In the genomic region with DNA sequence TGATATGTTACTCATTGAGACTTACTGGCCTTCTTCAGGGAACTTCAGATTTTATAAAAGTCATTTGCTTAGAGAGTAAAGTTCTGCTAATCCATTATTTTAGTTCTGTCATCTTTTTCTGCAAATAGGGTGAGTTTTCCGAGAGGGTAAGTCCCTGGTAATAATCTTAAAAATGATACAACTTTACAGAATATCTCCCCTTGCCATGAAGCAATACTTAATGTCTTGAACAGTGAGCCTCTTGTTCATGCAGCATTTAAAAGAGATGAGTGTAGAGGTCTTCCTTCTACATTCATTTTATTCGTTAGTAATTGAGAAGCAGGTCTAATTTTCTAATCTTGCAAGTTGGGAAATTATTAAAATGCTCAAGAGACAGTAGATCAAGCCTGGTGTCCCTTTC, we compare ENCODE assay signal across 10 cellular contexts. TPM values are rescaled to one million over a fixed set of nuclear protein-coding genes. Genes with fewer than 3 reads are reported as not detected.
DNase-seq lines count a peak whose midpoint lies in the region; ATAC-seq and TF ChIP-seq lines count a peak whose summit lies in the region.
"Had no signal": no experiment of that assay in that cellular context is flagged by ENCODE, and none has a peak within 500 bp of the region (broad histone marks: within the 10 kb centered on the region; RNA-seq: fewer than 3 reads in every experiment).

No MANE protein-coding gene starts in this region.

- WGBS in tibial nerve, 2 donors, result 35 to 39% methylated on average over 2 of the region's 2 CpGs

- POLR2A ChIA-PET in activated CD8-positive, alpha-beta T cell treated with anti-CD3 and anti-CD28 coated beads, Interleukin-2, amount 10 ng/mL, durations not matched to agents 7 days and 5 days (lab: Charles Lee), result no interaction called here
- POLR2A ChIA-PET in A673 (lab: Charles Lee; ENCODE audit: low non-redundant PET), result no interaction called here

- H3K27ac ChIP-seq in lower lobe of right lung (peak overlapping the region; percentile 0), tibial nerve (peak overlapping the region in 3 of 4 donors; percentile 24 to 78 (median 36)), A673 (ENCODE audit: low read depth, low read length, poor library complexity, severe bottlenecking) (no peak overlapping the region)
- H3K27ac ChIP-seq: brain microvascular endothelial cell had no signal

- CTCF ChIA-PET in activated naive CD4-positive, alpha-beta T cell treated with anti-CD3 and anti-CD28 coated beads, Interleukin-2, amount 10 ng/mL, durations not matched to agents 7 days and 5 days (lab: Charles Lee), result no interaction called here
- CTCF ChIA-PET in activated CD8-positive, alpha-beta T cell treated with anti-CD3 and anti-CD28 coated beads, Interleukin-2, amount 10 ng/mL, durations not matched to agents 7 days and 5 days (lab: Charles Lee), result interaction anchor here (0.7 to 2.0 kb wide), 3 partner anchors 16 to 249 kb away, joined by 3 to 5 read pairs (median 4); no protein-coding TSS in a partner anchor
- CTCF ChIA-PET in A673 (lab: Charles Lee), result no interaction called here

- no TSS peak for BruUV-seq in A673 (replicated peaks; lab: Mats Ljungman, UMichigan)

- TF ChIP-seq POLR2A in tibial nerve (IDR thresholded peaks at IDR 0.05), result no peak

- H3K4me1 Mint-ChIP-seq in activated naive CD4-positive, alpha-beta T cell treated with anti-CD3 and anti-CD28 coated beads, Interleukin-2, amount 10 ng/mL, durations not matched to agents 7 days and 5 days, result peaks cover 74% of the 10 kb centered on the region
- H3K4me1 Mint-ChIP-seq in activated CD8-positive, alpha-beta T cell treated with anti-CD3 and anti-CD28 coated beads, Interleukin-2, amount 10 ng/mL, durations not matched to agents 7 days and 5 days (ENCODE audit: low read depth), result peaks cover 70% of the 10 kb centered on the region

- no peak for DNase-seq in activated naive CD4-positive, alpha-beta T cell treated with anti-CD3 and anti-CD28 coated beads, Interleukin-2, amount 10 ng/mL, durations not matched to agents 7 days and 5 days
- DNase-seq in activated naive CD4-positive, alpha-beta T cell treated with anti-CD3 and anti-CD28 coated beads, Interleukin-2, amount 50 U/mL, for 72 hours (ENCODE audit: low spot score in 2 of 2), result no peak
- DNase-seq in activated CD8-positive, alpha-beta T cell treated with anti-CD3 and anti-CD28 coated beads, Interleukin-2, amount 10 ng/mL, durations not matched to agents 7 days and 5 days, result no peak
- no peak for DNase-seq in lower lobe of right lung
- no peak for DNase-seq in tibial nerve (ENCODE audit: low spot score in 2 of 2)
- DNase-seq in Kasumi-1 (lab: John Stamatoyannopoulos, UW), result no peak
- DNase-seq in A673 (ENCODE audit: low spot score), result no peak
- DNase-seq: activated CD8-positive, alpha-beta memory T cell treated with anti-CD3 and anti-CD28 coated beads, Interleukin-2, amount 50 U/mL, for 4 hours; brain microvascular endothelial cell had no signal

- no peak for TF ChIP-seq CTCF in lower lobe of right lung (IDR thresholded peaks at IDR 0.05)
- TF ChIP-seq CTCF in tibial nerve (IDR thresholded peaks at IDR 0.05), result no peak
- TF ChIP-seq CTCF in A673 (conservative IDR thresholded peaks at IDR 0.05; ENCODE audit: low read depth, low read length), result no peak

- H3K27me3 Mint-ChIP-seq in activated naive CD4-positive, alpha-beta T cell treated with anti-CD3 and anti-CD28 coated beads, Interleukin-2, amount 10 ng/mL, durations not matched to agents 7 days and 5 days, result no peaks in the 10 kb centered on the region
- no peaks in the 10 kb centered on the region for H3K27me3 Mint-ChIP-seq in activated CD8-positive, alpha-beta T cell treated with anti-CD3 and anti-CD28 coated beads, Interleukin-2, amount 10 ng/mL, durations not matched to agents 7 days and 5 days (ENCODE audit: low read depth)

- H3K9me3 ChIP-seq in lower lobe of right lung, result no peaks in the 10 kb centered on the region
- peaks cover 0 to 6% (median 0%) of the 10 kb centered on the region in 4 donors for H3K9me3 ChIP-seq in tibial nerve
- peaks cover 5% of the 10 kb centered on the region for H3K9me3 ChIP-seq in A673 (ENCODE audit: low read depth, low read length, poor library complexity, severe bottlenecking)

- no peaks in the 10 kb centered on the region for H3K9me3 Mint-ChIP-seq in activated naive CD4-positive, alpha-beta T cell treated with anti-CD3 and anti-CD28 coated beads, Interleukin-2, amount 10 ng/mL, durations not matched to agents 7 days and 5 days
- no peaks in the 10 kb centered on the region for H3K9me3 Mint-ChIP-seq in activated naive CD4-positive, alpha-beta T cell treated with anti-CD3 and anti-CD28 coated beads, Interleukin-2, amount 50 U/mL, for 72 hours
- no peaks in the 10 kb centered on the region for H3K9me3 Mint-ChIP-seq in activated CD8-positive, alpha-beta T cell treated with anti-CD3 and anti-CD28 coated beads, Interleukin-2, amount 10 ng/mL, durations not matched to agents 7 days and 5 days (ENCODE audit: insufficient read depth)

- peak overlapping the region; percentile 52 for H3K27ac Mint-ChIP-seq in activated naive CD4-positive, alpha-beta T cell treated with anti-CD3 and anti-CD28 coated beads, Interleukin-2, amount 10 ng/mL, durations not matched to agents 7 days and 5 days
- peak overlapping the region in 1 of 2 donors; percentile 70 for H3K27ac Mint-ChIP-seq in activated naive CD4-positive, alpha-beta T cell treated with anti-CD3 and anti-CD28 coated beads, Interleukin-2, amount 50 U/mL, for 72 hours
- peak overlapping the region; percentile 25 for H3K27ac Mint-ChIP-seq in activated CD8-positive, alpha-beta T cell treated with anti-CD3 and anti-CD28 coated beads, Interleukin-2, amount 10 ng/mL, durations not matched to agents 7 days and 5 days

- peaks cover 6% of the 10 kb centered on the region for H3K36me3 ChIP-seq in lower lobe of right lung
- H3K36me3 ChIP-seq in tibial nerve, result peaks cover 0 to 7% (median 0%) of the 10 kb centered on the region in 3 donors
- H3K36me3 ChIP-seq in A673 (ENCODE audit: insufficient read depth, low read length, poor library complexity, severe bottlenecking), result no peaks in the 10 kb centered on the region
- H3K36me3 ChIP-seq: brain microvascular endothelial cell had no signal

- H3K4me3 ChIP-seq in lower lobe of right lung (no peak overlapping the region), tibial nerve (no peak overlapping the region), A673 (ENCODE audit: low read depth, low read length, poor library complexity, severe bottlenecking) (no peak overlapping the region)

- no peak overlapping the region for H3K4me3 Mint-ChIP-seq in activated naive CD4-positive, alpha-beta T cell treated with anti-CD3 and anti-CD28 coated beads, Interleukin-2, amount 10 ng/mL, durations not matched to agents 7 days and 5 days
- H3K4me3 Mint-ChIP-seq in activated CD8-positive, alpha-beta T cell treated with anti-CD3 and anti-CD28 coated beads, Interleukin-2, amount 10 ng/mL, durations not matched to agents 7 days and 5 days, result no peak overlapping the region

- TF ChIP-seq EP300 in tibial nerve (IDR thresholded peaks at IDR 0.05), result no peak

- no peak for ATAC-seq in activated naive CD4-positive, alpha-beta T cell treated with anti-CD3 and anti-CD28 coated beads, Interleukin-2, amount 50 U/mL, for 72 hours
- no peak for ATAC-seq in activated CD8-positive, alpha-beta T cell treated with anti-CD3 and anti-CD28 coated beads, Interleukin-2, amount 10 ng/mL, durations not matched to agents 7 days and 5 days
- ATAC-seq in lower lobe of right lung, result no peak
- ATAC-seq in HG03432 (IDR thresholded peaks at IDR 0.05; ENCODE audit: unreplicated experiment), result no peak

- H3K4me1 ChIP-seq in lower lobe of right lung (peaks cover 82% of the 10 kb centered on the region), tibial nerve (peaks cover 0 to 90% (median 52%) of the 10 kb centered on the region in 4 donors), A673 (ENCODE audit: insufficient read depth, low read length, poor library complexity, severe bottlenecking) (peaks cover 65% of the 10 kb centered on the region)

- H3K27me3 ChIP-seq in lower lobe of right lung (ENCODE audit: low read depth) (no peaks in the 10 kb centered on the region), tibial nerve (no peaks in the 10 kb centered on the region), A673 (replicated peaks; ENCODE audit: insufficient read depth, low read depth, low read length, poor library complexity) (no peaks in the 10 kb centered on the region)
- H3K27me3 ChIP-seq: brain microvascular endothelial cell had no signal

- intact Hi-C loops in lower lobe of right lung (cut with DNase I) (no loop called here), A673 (cut with micrococcal nuclease; ENCODE audit: unreplicated experiment) (no loop called here)

- H3K36me3 Mint-ChIP-seq in activated naive CD4-positive, alpha-beta T cell treated with anti-CD3 and anti-CD28 coated beads, Interleukin-2, amount 10 ng/mL, durations not matched to agents 7 days and 5 days, result peaks cover 53% of the 10 kb centered on the region
- H3K36me3 Mint-ChIP-seq in activated naive CD4-positive, alpha-beta T cell treated with anti-CD3 and anti-CD28 coated beads, Interleukin-2, amount 50 U/mL, for 72 hours, result peaks cover 0 to 22% of the 10 kb centered on the region in 2 donors
- H3K36me3 Mint-ChIP-seq in activated CD8-positive, alpha-beta T cell treated with anti-CD3 and anti-CD28 coated beads, Interleukin-2, amount 10 ng/mL, durations not matched to agents 7 days and 5 days (ENCODE audit: low read depth), result peaks cover 63% of the 10 kb centered on the region

RNA-seq across cellular contexts. Expression of a gene that starts 52.6 kb away (rescaled TPM):
- total RNA-seq in activated naive CD4-positive, alpha-beta T cell treated with anti-CD3 and anti-CD28 coated beads, Interleukin-2, amount 50 U/mL, for 72 hours, result 100 to 1,000 TPM; 406 to 425 TPM
- total RNA-seq in activated CD8-positive, alpha-beta T cell treated with anti-CD3 and anti-CD28 coated beads, Interleukin-2, amount 10 ng/mL, durations not matched to agents 7 days and 5 days, result 100 to 1,000 TPM; 469 to 504 TPM
- total RNA-seq in lower lobe of right lung (235 TPM), tibial nerve (100 to 1,000 TPM; 353 to 653 (median 495) TPM), A673 (2021) (99.6 and 117 TPM in 2 replicates)
